Comparison of ENCODE assay signal across 11 cellular contexts in the genomic region with DNA sequence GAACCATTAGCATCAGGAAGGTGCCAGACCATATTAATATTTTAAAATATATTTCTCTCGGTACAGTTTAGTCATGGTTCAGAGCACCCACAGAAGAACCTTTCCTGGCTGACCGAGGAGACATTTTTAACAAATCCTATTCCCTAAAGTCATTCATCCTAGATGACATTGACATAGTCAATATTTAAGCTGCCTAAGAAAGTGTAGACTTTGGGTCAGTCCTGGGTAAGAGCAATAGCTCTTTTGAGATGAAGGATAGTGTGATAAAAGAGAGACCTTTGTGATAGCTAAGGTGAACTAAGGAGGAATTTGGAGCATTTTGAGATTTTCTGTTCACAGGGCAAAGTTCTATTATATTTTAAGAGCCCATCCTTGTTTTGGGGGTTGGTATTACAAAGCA. TPM values are rescaled to one million over a fixed set of nuclear protein-coding genes. Genes with fewer than 3 reads are reported as not detected.
DNase-seq lines count a peak whose midpoint lies in the region; ATAC-seq and TF ChIP-seq lines count a peak whose summit lies in the region.
"Had no signal": no experiment of that assay in that cellular context is flagged by ENCODE, and none has a peak within 500 bp of the region (broad histone marks: within the 10 kb centered on the region; RNA-seq: fewer than 3 reads in every experiment).

No MANE protein-coding gene starts in this region.

- H3K4me3 ChIP-seq in OCI-LY7 (ENCODE audit: low read depth, low read length, poor library complexity, severe bottlenecking) (peak overlapping the region; percentile 28), gastroesophageal sphincter (no peak overlapping the region), subcutaneous abdominal adipose tissue (ENCODE audit: low read depth in 1 of 5, low read length in 5 of 5) (no peak overlapping the region)

- no peaks in the 10 kb centered on the region for H3K9me2 ChIP-seq in OCI-LY7 (ENCODE audit: insufficient read depth, low read length)

- no peak overlapping the region for H2AFZ ChIP-seq in OCI-LY7 (ENCODE audit: low read length)

- intact Hi-C loops in activated CD4-positive, alpha-beta T cell treated with anti-CD3 and anti-CD28 coated beads for 36 hours (cut with DNase I, micrococcal nuclease): no loop called here
- intact Hi-C loops in OCI-LY7 (cut with micrococcal nuclease; ENCODE audit: unreplicated experiment): no loop called here

- H3K4me3 Mint-ChIP-seq in activated CD4-positive, alpha-beta T cell treated with anti-CD3 and anti-CD28 coated beads for 36 hours: no peak overlapping the region

- H3K27ac Mint-ChIP-seq in activated CD4-positive, alpha-beta T cell treated with anti-CD3 and anti-CD28 coated beads for 36 hours: peak overlapping the region; percentile 81

- H3K9me3 Mint-ChIP-seq in activated CD4-positive, alpha-beta T cell treated with anti-CD3 and anti-CD28 coated beads for 36 hours (ENCODE audit: low read depth): no peaks in the 10 kb centered on the region

- H3K27me3 ChIP-seq in gastroesophageal sphincter (no peaks in the 10 kb centered on the region), subcutaneous abdominal adipose tissue (ENCODE audit: control insufficient read depth in 5 of 5, insufficient read depth in 4 of 5, low read length in 5 of 5) (no peaks in the 10 kb centered on the region)

- H3K27ac ChIP-seq in OCI-LY7 (ENCODE audit: low read depth, low read length, poor library complexity, severe bottlenecking) (peak overlapping the region; percentile 58), gastroesophageal sphincter (peak overlapping the region in 3 of 4 donors; percentile 43 to 61 (median 48)), subcutaneous abdominal adipose tissue (ENCODE audit: low read depth, low read length) (peak overlapping the region; percentile 37)

- no peak for TF ChIP-seq EP300 in gastroesophageal sphincter (IDR thresholded peaks at IDR 0.05)

- CTCF ChIA-PET in activated CD4-positive, alpha-beta T cell treated with anti-CD3 and anti-CD28 coated beads for 36 hours (lab: Charles Lee): interaction anchor here (0.6 to 1.2 kb wide), 5 partner anchors 9 to 222 kb away, joined by 3 to 4 read pairs (median 3); no protein-coding TSS in a partner anchor
- CTCF ChIA-PET in OCI-LY7 (lab: Charles Lee; ENCODE audit: unreplicated experiment): no interaction called here

- ATAC-seq in activated CD4-positive, alpha-beta T cell treated with anti-CD3 and anti-CD28 coated beads for 36 hours: no peak
- ATAC-seq in gastroesophageal sphincter: no peak
- no peak for ATAC-seq in HG03354 (IDR thresholded peaks at IDR 0.05; ENCODE audit: poor library complexity, severe bottlenecking, unreplicated experiment)
- no peak for ATAC-seq in HG03159 (IDR thresholded peaks at IDR 0.05; ENCODE audit: unreplicated experiment)

- no peak for TF ChIP-seq POLR2A in gastroesophageal sphincter (IDR thresholded peaks at IDR 0.05)

- no peak overlapping the region for H3K9ac ChIP-seq in subcutaneous abdominal adipose tissue (ENCODE audit: low read length in 5 of 5)

- no peak for TF ChIP-seq CTCF in OCI-LY7 (conservative IDR thresholded peaks at IDR 0.05; ENCODE audit: low read length)
- no peak for TF ChIP-seq CTCF in gastroesophageal sphincter (IDR thresholded peaks at IDR 0.05)

- no peaks in the 10 kb centered on the region for H3K9me3 ChIP-seq in OCI-LY7 (ENCODE audit: low read length)
- no peaks in the 10 kb centered on the region for H3K9me3 ChIP-seq in gastroesophageal sphincter
- no peaks in the 10 kb centered on the region for H3K9me3 ChIP-seq in subcutaneous abdominal adipose tissue (ENCODE audit: control insufficient read depth in 5 of 5, low read length in 5 of 5)

- H3K4me1 Mint-ChIP-seq in activated CD4-positive, alpha-beta T cell treated with anti-CD3 and anti-CD28 coated beads for 36 hours: peaks cover 76% of the 10 kb centered on the region

- H3K36me3 ChIP-seq in OCI-LY7 (ENCODE audit: insufficient read depth, low read length) (peaks cover 29% of the 10 kb centered on the region; the same call in 1 of the 2 replicates), gastroesophageal sphincter (peaks cover 0 to 7% of the 10 kb centered on the region in 2 donors), subcutaneous abdominal adipose tissue (ENCODE audit: control insufficient read depth in 5 of 5, insufficient read depth in 5 of 5, low read length in 5 of 5) (peaks cover 0 to 6% (median 3%) of the 10 kb centered on the region in 5 donors)

- no peak for DNase-seq in activated CD4-positive, alpha-beta T cell treated with anti-CD3 and anti-CD28 coated beads for 36 hours
- no peak for DNase-seq in activated CD4-positive, alpha-beta T cell treated with anti-CD3 and anti-CD28 coated beads for 48 hours
- DNase-seq in OCI-LY7 (ENCODE audit: low spot score) (no peak), AG08396 (ENCODE audit: low spot score) (no peak)
- DNase-seq: 8988T; effector CD8-positive, alpha-beta T cell; NCI-H1417 treated with DMSO at 0.1 percent for 48 hours had no signal

- H3K4me1 ChIP-seq in OCI-LY7 (ENCODE audit: insufficient read depth, low read length, poor library complexity, severe bottlenecking) (peaks cover 41% of the 10 kb centered on the region), gastroesophageal sphincter (peaks cover 8 to 82% (median 31%) of the 10 kb centered on the region in 3 donors), subcutaneous abdominal adipose tissue (ENCODE audit: control insufficient read depth in 5 of 5, insufficient read depth in 5 of 5, low read length in 5 of 5) (peaks cover 7 to 31% (median 24%) of the 10 kb centered on the region in 5 donors)

- H3K4me2 ChIP-seq in OCI-LY7 (ENCODE audit: low read length): peak overlapping the region; percentile 67

- peaks cover 9% of the 10 kb centered on the region; the same call in 1 of the 2 replicates for H4K20me1 ChIP-seq in OCI-LY7 (ENCODE audit: insufficient read depth, low read length)

- BruUV-seq in OCI-LY7 (replicated peaks; lab: Mats Ljungman, UMichigan): no TSS peak

- peaks cover 43% of the 10 kb centered on the region; the same call in 1 of the 2 replicates for H3K79me2 ChIP-seq in OCI-LY7 (ENCODE audit: insufficient read depth, low read depth, low read length)

- H3K27me3 Mint-ChIP-seq in activated CD4-positive, alpha-beta T cell treated with anti-CD3 and anti-CD28 coated beads for 36 hours: no peaks in the 10 kb centered on the region

- 50 to 75% methylated on average over 2 of the region's 2 CpGs for WGBS in gastroesophageal sphincter (ENCODE audit: low coverage in 1 of 2), 2 donors

- peaks cover 11% of the 10 kb centered on the region for H3K36me3 Mint-ChIP-seq in activated CD4-positive, alpha-beta T cell treated with anti-CD3 and anti-CD28 coated beads for 36 hours (ENCODE audit: low read depth)

- POLR2A ChIA-PET in activated CD4-positive, alpha-beta T cell treated with anti-CD3 and anti-CD28 coated beads for 36 hours (lab: Charles Lee): interaction anchor here (0.7 to 0.9 kb wide), 3 partner anchors 82 to 1489 kb away, joined by 3 read pairs; no protein-coding TSS in a partner anchor
- POLR2A ChIA-PET in OCI-LY7 (lab: Charles Lee): interaction anchor here (0.5 to 2.4 kb wide), 5 partner anchors 9 to 153 kb away, joined by 3 to 7 read pairs (median 4); no protein-coding TSS in a partner anchor

RNA-seq across cellular contexts. Expression of a gene that starts 47.5 kb away (rescaled TPM):
- total RNA-seq in activated CD4-positive, alpha-beta T cell treated with anti-CD3 and anti-CD28 coated beads for 36 hours: 10 to 100 TPM; 39.8 to 44.5 TPM
- total RNA-seq in OCI-LY7 (2014; rRNA removed; shearing (Covaris generic)): 17.2 and 18.5 TPM in 2 replicates
- total RNA-seq in OCI-LY7 (2022) (35.1 and 35.4 TPM in 2 replicates), gastroesophageal sphincter (10 to 100 TPM; 38.7 to 50.6 (median 43.9) TPM)
